In the genomic region with DNA sequence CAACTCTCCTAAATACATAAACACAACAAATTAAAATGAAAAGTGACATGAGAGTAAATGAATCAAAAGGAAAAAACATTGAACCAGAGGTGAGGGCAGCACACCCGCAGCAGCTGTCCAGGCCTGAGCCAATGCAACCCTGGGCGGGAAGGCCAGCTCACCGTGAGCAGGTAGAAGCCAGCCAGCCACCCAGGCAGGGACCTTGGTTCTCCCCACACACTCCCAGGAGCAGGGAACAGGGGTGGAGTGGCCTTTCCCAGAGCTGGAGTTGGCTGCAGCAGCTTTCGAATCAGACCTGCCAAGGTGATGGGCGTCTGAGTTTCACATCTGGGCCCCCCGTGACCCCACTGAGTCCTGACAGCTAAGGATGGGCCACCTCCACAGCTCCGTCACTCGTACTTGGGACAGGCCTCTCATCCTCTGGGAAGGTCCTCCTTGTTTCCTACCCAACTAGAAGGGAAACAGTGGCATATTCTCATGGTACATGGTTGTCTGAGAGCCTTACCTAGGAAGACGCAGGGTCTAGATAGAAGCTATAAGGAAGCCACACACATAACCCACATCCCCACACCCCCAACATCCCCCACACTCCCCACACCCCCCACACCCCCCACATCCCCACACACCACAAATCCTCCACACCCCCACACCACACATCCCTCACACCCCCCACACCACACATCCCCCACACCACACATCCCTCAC, we compare ENCODE assay signal across 16 cellular contexts.
"Had no signal": no experiment of that assay in that cellular context is flagged by ENCODE, and none has a peak within 500 bp of the region (broad histone marks: within the 10 kb centered on the region; RNA-seq: fewer than 3 reads in every experiment).

No MANE protein-coding gene starts in this region.

- H3K9me3 ChIP-seq: lower lobe of right lung, ovary, sigmoid colon, thyroid gland had no signal

- H3K4me3 Mint-ChIP-seq: activated naive CD8-positive, alpha-beta T cell; neural crest cell; stimulated activated naive B cell treated with anti-CD40 and anti-IgM and Interleukin-4, amounts not matched to agents 10 μg/mL and 1 μg/mL and 100 μg/mL, for 72 hours had no signal

- H3K36me3 ChIP-seq: ovary had no signal

- H3K4me1 ChIP-seq: thyroid gland had no signal

- H3K27me3 Mint-ChIP-seq: stimulated activated naive B cell treated with anti-CD40 and anti-IgM and Interleukin-4, amounts not matched to agents 10 μg/mL and 1 μg/mL and 100 μg/mL, for 72 hours had no signal

- H3K27ac ChIP-seq: lower lobe of right lung, ovary, thyroid gland, WERI-Rb-1 had no signal

- H3K36me3 Mint-ChIP-seq: activated naive CD8-positive, alpha-beta T cell; stimulated activated naive B cell treated with anti-CD40 and anti-IgM and Interleukin-4, amounts not matched to agents 10 μg/mL and 1 μg/mL and 100 μg/mL, for 72 hours had no signal

- DNase-seq: activated CD4-positive, alpha-beta T cell treated with anti-CD3 and anti-CD28 coated beads for 1 hour; activated CD8-positive, alpha-beta memory T cell treated with anti-CD3 and anti-CD28 coated beads for 24 hours; cerebellar nuclear complex; effector CD8-positive, alpha-beta T cell; hippocampal formation; lower lobe of right lung; midbrain; ovary; sigmoid colon; stimulated activated CD4-positive, alpha-beta T cell treated with anti-CD3 and anti-CD28 coated beads, Interleukin-4, amount 100 ng/mL, for 4 hours; stimulated activated naive B cell treated with anti-CD40 and anti-IgM and Interleukin-4, amounts not matched to agents 10 μg/mL and 1 μg/mL and 100 μg/mL, for 72 hours; T-helper 2 cell; thyroid gland had no signal

- H3K9me3 Mint-ChIP-seq: neural crest cell; stimulated activated naive B cell treated with anti-CD40 and anti-IgM and Interleukin-4, amounts not matched to agents 10 μg/mL and 1 μg/mL and 100 μg/mL, for 72 hours had no signal

- H3K4me3 ChIP-seq: lower lobe of right lung, ovary, sigmoid colon, thyroid gland had no signal

- ATAC-seq: lower lobe of right lung; stimulated activated naive B cell treated with anti-CD40 and anti-IgM and Interleukin-4, amounts not matched to agents 10 μg/mL and 1 μg/mL and 100 μg/mL, for 72 hours had no signal

- H3K4me1 Mint-ChIP-seq: stimulated activated naive B cell treated with anti-CD40 and anti-IgM and Interleukin-4, amounts not matched to agents 10 μg/mL and 1 μg/mL and 100 μg/mL, for 72 hours had no signal

- H3K27me3 ChIP-seq: ovary, sigmoid colon, thyroid gland had no signal

- H3K27ac Mint-ChIP-seq: activated naive CD8-positive, alpha-beta T cell; stimulated activated naive B cell treated with anti-CD40 and anti-IgM and Interleukin-4, amounts not matched to agents 10 μg/mL and 1 μg/mL and 100 μg/mL, for 72 hours had no signal
